Comparison of ENCODE assay signal across 22 cellular contexts in genomic region chr10:64546073-64546472, GRCh38.
"Had no signal": no experiment of that assay in that cellular context is flagged by ENCODE, and none has a peak within 500 bp of the region (broad histone marks: within the 10 kb centered on the region; RNA-seq: fewer than 3 reads in every experiment).

No MANE protein-coding gene starts in this region.

- H3K4me2 ChIP-seq: SK-N-SH had no signal

- DNase-seq: KBM-7, MG63, NCI-H1092, NCI-H1105 treated with DMSO at 0.1 percent for 48 hours, NCI-H1417 treated with DMSO at 0.1 percent for 48 hours, NCI-H146, NCI-H1694 treated with DMSO at 0.1 percent for 48 hours, NCI-H1930, NCI-H2081, NCI-H2107, NCI-H510A treated with DMSO at 0.1 percent for 48 hours, NCI-H526, NCI-H82, SHP77, SK-N-SH, SW 1271, T-cell had no signal

- H3K36me3 Mint-ChIP-seq: IgD-negative memory B cell, T-cell had no signal

- H3K4me3 Mint-ChIP-seq: IgD-negative memory B cell; T-cell; T-helper 1 cell treated with Interleukin-12 subunit alpha and Interleukin-12 subunit beta and Interleukin-4 antibody, amounts not matched to agents 30 μg/mL and 1 μg/mL, for 36 hours had no signal

- FAIRE-seq: HTR-8/SVneo had no signal

- H3K4me1 Mint-ChIP-seq: IgD-negative memory B cell, T-cell had no signal

- H3K27me3 ChIP-seq: MG63 had no signal

- H3K36me3 ChIP-seq: MG63 had no signal

- H3K27me3 Mint-ChIP-seq: IgD-negative memory B cell, T-cell had no signal

- H3K27ac Mint-ChIP-seq: IgD-negative memory B cell; T-cell; T-helper 1 cell treated with Interleukin-12 subunit alpha and Interleukin-12 subunit beta and Interleukin-4 antibody, amounts not matched to agents 30 μg/mL and 1 μg/mL, for 36 hours had no signal

- H3K9me3 ChIP-seq: MG63, SK-N-SH had no signal

- H3K9me2 ChIP-seq: SK-N-SH had no signal

- H3K9ac ChIP-seq: SK-N-SH had no signal

- H3K4me3 ChIP-seq: MG63 had no signal

- H3K27ac ChIP-seq: RWPE1 had no signal

- ATAC-seq: Panc1, T-cell had no signal

- H3K9me3 Mint-ChIP-seq: T-helper 1 cell treated with Interleukin-12 subunit alpha and Interleukin-12 subunit beta and Interleukin-4 antibody, amounts not matched to agents 30 μg/mL and 1 μg/mL, for 36 hours had no signal
